ENCODE assay signal across 34 cellular contexts in the genomic region with DNA sequence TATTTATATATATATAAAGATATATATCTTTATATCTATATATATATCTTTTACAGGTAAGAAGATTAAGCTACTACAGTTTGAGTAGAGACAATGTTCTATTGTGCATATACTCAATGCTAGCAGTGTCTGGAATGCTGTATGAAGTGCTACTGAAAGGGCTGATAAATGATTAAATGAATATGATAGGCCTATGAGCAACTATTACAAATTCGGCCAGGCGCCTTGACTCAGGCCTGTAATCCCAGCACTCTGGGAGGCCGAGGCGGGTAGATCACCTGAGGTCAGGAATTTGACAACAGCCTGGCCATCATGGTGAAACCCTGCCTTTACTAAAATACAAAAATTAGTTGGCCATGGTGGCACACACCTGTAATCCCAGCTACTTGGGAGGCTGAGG.
"Had no signal": no experiment of that assay in that cellular context is flagged by ENCODE, and none has a peak within 500 bp of the region (broad histone marks: within the 10 kb centered on the region; RNA-seq: fewer than 3 reads in every experiment).

No MANE protein-coding gene starts in this region.

- H3K9me3 ChIP-seq: MG63 had no signal

- H3K36me3 ChIP-seq: MG63 had no signal

- DNase-seq: Karpas-422, Kasumi-1, MG63, MM.1S, MV-4-11, NCI-H1048, NCI-H1092, NCI-H1092 treated with DMSO at 0.1 percent for 48 hours, NCI-H1105, NCI-H1105 treated with DMSO at 0.1 percent for 48 hours, NCI-H1417, NCI-H1417 treated with DMSO at 0.1 percent for 48 hours, NCI-H1436, NCI-H1436 treated with DMSO at 0.1 percent for 48 hours, NCI-H146, NCI-H1694, NCI-H1694 treated with DMSO at 0.1 percent for 48 hours, NCI-H187, NCI-H187 treated with DMSO at 0.1 percent for 48 hours, NCI-H1930, NCI-H2029, NCI-H2029 treated with DMSO at 0.1 percent for 48 hours, NCI-H2081, NCI-H2081 treated with DMSO at 0.1 percent for 48 hours, NCI-H2107, NCI-H2171, NCI-H2171 treated with DMSO at 0.1 percent for 48 hours, NCI-H2227 treated with DMSO at 0.1 percent for 48 hours, NCI-H226, NCI-H345, NCI-H446, NCI-H446 treated with DMSO at 0.1 percent for 48 hours, NCI-H510A had no signal

- H3K4me3 ChIP-seq: MG63 had no signal

- H3K27me3 ChIP-seq: MG63 had no signal

- H3K27ac ChIP-seq: KMS-11 had no signal
